11 cellular contexts compared by ENCODE assay signal in the genomic region with DNA sequence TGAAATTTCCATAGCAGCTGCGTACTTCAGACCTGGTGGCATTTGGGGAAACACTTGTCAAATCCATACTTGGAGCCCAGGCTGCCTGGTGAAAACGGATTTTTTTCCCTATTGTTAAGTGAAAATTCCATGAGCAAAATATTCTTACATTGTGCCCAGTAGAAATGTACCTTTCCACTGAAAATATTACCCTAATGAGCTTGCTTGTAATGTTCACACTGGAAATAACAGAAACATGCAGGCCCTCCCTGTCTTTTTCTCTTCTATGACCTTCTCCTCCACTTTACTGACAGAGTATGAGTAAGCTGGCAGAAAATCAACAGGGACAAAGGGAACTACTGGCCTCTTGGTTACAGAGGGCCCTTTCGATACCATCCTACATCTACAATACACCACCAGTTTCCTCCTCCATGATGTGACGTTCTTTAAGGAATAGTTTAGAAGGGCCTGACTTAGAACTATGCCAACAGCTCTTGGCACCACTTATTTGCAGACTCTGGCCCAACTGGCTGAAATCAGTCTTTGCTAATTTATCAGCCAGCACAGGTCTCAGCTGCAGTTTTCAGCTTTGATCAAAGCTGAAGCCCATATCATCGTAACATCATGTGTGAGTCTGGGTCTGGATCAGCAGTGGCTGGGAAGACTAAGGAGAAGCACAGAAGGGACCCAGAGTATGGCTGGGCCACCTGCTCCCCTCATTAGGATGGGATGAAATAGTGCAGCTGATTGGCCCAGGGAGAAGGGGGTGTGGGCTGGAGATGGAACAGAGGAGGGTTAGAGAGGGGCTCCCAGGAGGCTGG.
DNase-seq lines count a peak whose midpoint lies in the region; ATAC-seq and TF ChIP-seq lines count a peak whose summit lies in the region.
"Had no signal": no experiment of that assay in that cellular context is flagged by ENCODE, and none has a peak within 500 bp of the region (broad histone marks: within the 10 kb centered on the region; RNA-seq: fewer than 3 reads in every experiment).

No MANE protein-coding gene starts in this region.

- H3K4me3 ChIP-seq in OCI-LY7 (ENCODE audit: low read depth, low read length, poor library complexity, severe bottlenecking) (no peak overlapping the region), fibroblast of mammary gland (ENCODE audit: control insufficient read depth, low read depth, low read length) (no peak overlapping the region)

- H3K36me3 ChIP-seq in OCI-LY7 (ENCODE audit: insufficient read depth, low read length): no peaks in the 10 kb centered on the region

- intact Hi-C loops in Right ventricle myocardium superior (cut with DNase I) (no loop called here), Right ventricle myocardium inferior (cut with DNase I) (no loop called here), OCI-LY7 (cut with micrococcal nuclease; ENCODE audit: unreplicated experiment) (no loop called here)

- POLR2A ChIA-PET in OCI-LY7 (lab: Charles Lee): interaction anchor here (0.6 to 1.4 kb wide), 4 partner anchors 13 to 98 kb away, joined by 3 to 4 read pairs (median 3); no protein-coding TSS in a partner anchor

- in situ Hi-C loops in ACHN (cut with HindIII; ENCODE audit: low pct_ligation_motif_present, low pct_unique_long_range_greater_than_20kb, low sequenced_read_pairs): no loop called here

- peak overlapping the region; percentile 29; the same call in 1 of the 2 replicates for H3K4me2 ChIP-seq in OCI-LY7 (ENCODE audit: low read length)

- H4K20me1 ChIP-seq in OCI-LY7 (ENCODE audit: insufficient read depth, low read length): no peaks in the 10 kb centered on the region

- H3K4me1 ChIP-seq in OCI-LY7 (ENCODE audit: insufficient read depth, low read length, poor library complexity, severe bottlenecking): peaks cover 14% of the 10 kb centered on the region

- TF ChIP-seq CTCF in OCI-LY7 (conservative IDR thresholded peaks at IDR 0.05; ENCODE audit: low read length): no peak
- TF ChIP-seq CTCF in fibroblast of mammary gland (conservative IDR thresholded peaks at IDR 0.05; ENCODE audit: control insufficient read depth, insufficient read depth, low read depth, low read length): no peak

- H3K9me3 ChIP-seq in OCI-LY7 (ENCODE audit: low read length): no peaks in the 10 kb centered on the region

- H2AFZ ChIP-seq in OCI-LY7 (ENCODE audit: low read length): peak overlapping the region; percentile 19; the same call in 1 of the 2 replicates

- no peak for DNase-seq in Right ventricle myocardium superior
- no peak for DNase-seq in Right ventricle myocardium inferior (ENCODE audit: missing footprints)
- no peak for DNase-seq in OCI-LY7 (ENCODE audit: low spot score)
- DNase-seq in fibroblast of mammary gland (ENCODE audit: low read depth): peak; percentile 58
- peak; percentile 28 for DNase-seq in stromal cell of bone marrow (ENCODE audit: low read depth)
- no peak for DNase-seq in NCI-H774 (lab: John Stamatoyannopoulos, UW)
- no peak for DNase-seq in glomerular visceral epithelial cell (ENCODE audit: extremely low spot score)
- no peak for DNase-seq in ACHN
- DNase-seq: amniotic stem cell, HCEC 1CT, NCI-H345 had no signal

- CTCF ChIA-PET in OCI-LY7 (lab: Charles Lee; ENCODE audit: unreplicated experiment): no interaction called here

- H3K27ac ChIP-seq in OCI-LY7 (ENCODE audit: low read depth, low read length, poor library complexity, severe bottlenecking): no peak overlapping the region

- H3K79me2 ChIP-seq in OCI-LY7 (ENCODE audit: insufficient read depth, low read depth, low read length): no peaks in the 10 kb centered on the region

- peak; percentile 44 for ATAC-seq in Right ventricle myocardium superior (ENCODE audit: poor library complexity)
- ATAC-seq in Right ventricle myocardium inferior: no peak

- BruUV-seq in OCI-LY7 (replicated peaks; lab: Mats Ljungman, UMichigan): no TSS peak

- no peaks in the 10 kb centered on the region for H3K9me2 ChIP-seq in OCI-LY7 (ENCODE audit: insufficient read depth, low read length)

Comparison
In these comparisons a context has a peak if more than half of its experiments do, and no peak if none do; other contexts are left out.
1. DNase-seq: peak in fibroblast of mammary gland (single experiment) and stromal cell of bone marrow (single experiment); none in Right ventricle myocardium superior (single experiment), Right ventricle myocardium inferior (single experiment), OCI-LY7 (single experiment), NCI-H774 (single experiment), glomerular visceral epithelial cell (single experiment) and ACHN (single experiment).